In genomic region chr2:196169521-196169920, GRCh38 we compare ENCODE assay signal across 7 cellular contexts. TPM values are rescaled to one million over a fixed set of nuclear protein-coding genes. Genes with fewer than 3 reads are reported as not detected.
DNase-seq lines count a peak whose midpoint lies in the region; ATAC-seq and TF ChIP-seq lines count a peak whose summit lies in the region.

No MANE protein-coding gene starts in this region.

- TF ChIP-seq POLR2A in esophagus squamous epithelium (IDR thresholded peaks at IDR 0.05): no peak

- H3K4me3 ChIP-seq in H7 (ENCODE audit: insufficient read depth, low read depth, low read length) (peak overlapping the region; percentile 86; the same call in 1 of the 2 replicates), esophagus squamous epithelium (peak overlapping the region in 3 of 4 donors; percentile 78 to 98 (median 88)), skeletal muscle satellite cell (ENCODE audit: low read length) (peak overlapping the region; percentile 96)

- WGBS in esophagus squamous epithelium, 2 donors: 54 to 76% methylated on average over 5 of the region's 5 CpGs

- H3K27me3 ChIP-seq in H7 (ENCODE audit: control insufficient read depth, insufficient read depth, low read length) (peaks cover 8% of the 10 kb centered on the region), esophagus squamous epithelium (no peaks in the 10 kb centered on the region), skeletal muscle satellite cell (ENCODE audit: control insufficient read depth, insufficient read depth, low read length) (no peaks in the 10 kb centered on the region)

- intact Hi-C loops in esophagus squamous epithelium (cut with DNase I): no loop called here

- H3K9me3 ChIP-seq in esophagus squamous epithelium (no peaks in the 10 kb centered on the region), skeletal muscle satellite cell (replicated peaks; ENCODE audit: low read length) (no peaks in the 10 kb centered on the region)

- POLR2A ChIA-PET in RWPE1 (lab: Yijun Ruan, JAX; ENCODE audit: low non-redundant PET): interaction anchor here (1.8 kb wide), 1 partner anchor 63 kb away, joined by 7 read pairs; no protein-coding TSS in a partner anchor

- peak overlapping the region; percentile 98 for H3K9ac ChIP-seq in skeletal muscle satellite cell (ENCODE audit: low read depth, low read length)

- DNase-seq in H7: no peak
- no peak for DNase-seq in RWPE1 (ENCODE audit: low spot score)
- no peak for DNase-seq in esophagus squamous epithelium (lab: John Stamatoyannopoulos, UW)
- no peak for DNase-seq in midbrain (lab: John Stamatoyannopoulos, UW)
- DNase-seq in Ammon's horn (ENCODE audit: low spot score): no peak

- peak overlapping the region; percentile 62 for H3K27ac ChIP-seq in RWPE1
- H3K27ac ChIP-seq in esophagus squamous epithelium: peak overlapping the region in 3 of 4 donors; percentile 91 to 95 (median 94)

- CTCF ChIA-PET in RWPE1 (lab: Yijun Ruan, JAX): interaction anchor here (1.0 to 1.4 kb wide), 2 partner anchors 92 to 101 kb away, joined by 3 to 4 read pairs; partner anchors contain the start of gene DNAH7

- ATAC-seq in HG03469 (IDR thresholded peaks at IDR 0.05; ENCODE audit: unreplicated experiment): no peak

- H3K4me2 ChIP-seq in skeletal muscle satellite cell (ENCODE audit: low read length): peak overlapping the region; percentile 84

- H3K4me1 ChIP-seq in esophagus squamous epithelium (peaks cover 5 to 36% (median 8%) of the 10 kb centered on the region in 3 donors), skeletal muscle satellite cell (ENCODE audit: control insufficient read depth, insufficient read depth, low read length) (peaks cover 32% of the 10 kb centered on the region)

- H3K36me3 ChIP-seq in H7 (replicated peaks; ENCODE audit: control insufficient read depth, insufficient read depth, low read length): no peaks in the 10 kb centered on the region
- H3K36me3 ChIP-seq in esophagus squamous epithelium: no peaks in the 10 kb centered on the region
- peaks cover 13% of the 10 kb centered on the region for H3K36me3 ChIP-seq in skeletal muscle satellite cell (ENCODE audit: insufficient read depth, low read length)

- TF ChIP-seq CTCF in RWPE1 (conservative IDR thresholded peaks at IDR 0.05; ENCODE audit: low read depth) (no peak), esophagus squamous epithelium (IDR thresholded peaks at IDR 0.05) (no peak)

RNA-seq across cellular contexts. Expression of gene STK17B, which starts 1.9 kb away (rescaled TPM):
- 16.2 and 26.5 TPM in 2 replicates for total RNA-seq in H7 (2014; rRNA removed; shearing (Covaris generic))
- 10 to 100 TPM in 3 of 4 donors, 1 to 10 TPM in 1; 7.9 to 32.2 (median 18.2) TPM for total RNA-seq in esophagus squamous epithelium
- total RNA-seq in skeletal muscle satellite cell (2012; rRNA removed): 22.5 and 23.3 TPM in 2 replicates
